In genomic region chr5:44952376-44952775, GRCh38 we compare ENCODE assay signal across 8 cellular contexts.
DNase-seq lines count a peak whose midpoint lies in the region; ATAC-seq and TF ChIP-seq lines count a peak whose summit lies in the region.

No MANE protein-coding gene starts in this region.

- no peak overlapping the region for H2AFZ ChIP-seq in mesenchymal stem cell (ENCODE audit: low read depth, low read length)

- H3K23ac ChIP-seq in mesenchymal stem cell (ENCODE audit: low read length in 2 of 2), result no peak overlapping the region

- TF ChIP-seq CTCF in body of pancreas (IDR thresholded peaks at IDR 0.05), result peak; percentile 39 to 68 (median 51)

- no peak for TF ChIP-seq POLR2A in body of pancreas (IDR thresholded peaks at IDR 0.05)

- peak; percentile 29 for DNase-seq in CD1c-positive myeloid dendritic cell (ENCODE audit: extremely low spot score)
- peak; percentile 49 for DNase-seq in NCI-H2107 treated with DMSO at 0.1 percent for 48 hours (lab: John Stamatoyannopoulos, UW; ENCODE audit: unreplicated experiment)
- peak in 2 of 4 donors; percentile 14 to 36 for DNase-seq in body of pancreas
- peak; percentile 62 for DNase-seq in mesenchymal stem cell
- DNase-seq in NK-92 treated with Interleukin-12 subunit alpha and Interleukin-12 subunit beta, amount 100 ng/mL, for 24 hours (lab: John Stamatoyannopoulos, UW), result no peak

- H3K27ac ChIP-seq in body of pancreas (no peak overlapping the region), mesenchymal stem cell (ENCODE audit: low read length, poor library complexity, severe bottlenecking) (no peak overlapping the region)

- H3K4ac ChIP-seq in mesenchymal stem cell (ENCODE audit: low read depth in 1 of 2, low read length in 2 of 2), result no peak overlapping the region

- intact Hi-C loops in body of pancreas (cut with DNase I), result no loop called here

- no peak overlapping the region for H4K91ac ChIP-seq in mesenchymal stem cell (ENCODE audit: low read length)

- H3K14ac ChIP-seq in mesenchymal stem cell (ENCODE audit: low read length in 2 of 2), result no peak overlapping the region

- H2BK12ac ChIP-seq in mesenchymal stem cell (ENCODE audit: low read length in 2 of 2), result no peak overlapping the region

- H3K9ac ChIP-seq in mesenchymal stem cell (ENCODE audit: low read length), result no peak overlapping the region

- H3K4me3 ChIP-seq in body of pancreas (no peak overlapping the region), mesenchymal stem cell (ENCODE audit: insufficient read depth in 1 of 2, low read depth in 1 of 2, low read length in 2 of 2) (no peak overlapping the region)

- no peak overlapping the region for H2BK120ac ChIP-seq in mesenchymal stem cell (ENCODE audit: low read depth, low read length)

- no peak overlapping the region for H4K8ac ChIP-seq in mesenchymal stem cell (ENCODE audit: low read length)

- H3K79me1 ChIP-seq in mesenchymal stem cell (replicated peaks; ENCODE audit: low read length, poor library complexity, severe bottlenecking), result no peaks in the 10 kb centered on the region

- H3K27me3 ChIP-seq in body of pancreas (no peaks in the 10 kb centered on the region), mesenchymal stem cell (ENCODE audit: control insufficient read depth in 1 of 2, insufficient read depth in 1 of 2, low read length in 2 of 2) (no peaks in the 10 kb centered on the region)

- H3K36me3 ChIP-seq in body of pancreas (replicated peaks in 1 of 2; ENCODE audit: insufficient read depth in 1 of 2, low read depth in 2 of 2) (no peaks in the 10 kb centered on the region), mesenchymal stem cell (ENCODE audit: control insufficient read depth in 1 of 2, insufficient read depth in 2 of 2, low read depth in 1 of 2, low read length in 2 of 2) (no peaks in the 10 kb centered on the region)

- H2AK5ac ChIP-seq in mesenchymal stem cell (ENCODE audit: low read length, severe bottlenecking), result no peak overlapping the region

- no peak overlapping the region for H2BK15ac ChIP-seq in mesenchymal stem cell (ENCODE audit: low read depth, poor library complexity, severe bottlenecking)

- no peaks in the 10 kb centered on the region for H3K4me1 ChIP-seq in body of pancreas
- H3K4me1 ChIP-seq in mesenchymal stem cell (ENCODE audit: control insufficient read depth, insufficient read depth, low read depth, low read length), result no peaks in the 10 kb centered on the region

- ATAC-seq in GM18861 (IDR thresholded peaks at IDR 0.05; ENCODE audit: unreplicated experiment), result peak; percentile 87
- ATAC-seq in HG03025 (IDR thresholded peaks at IDR 0.05; ENCODE audit: low FRiP score, unreplicated experiment), result peak; percentile 59
- ATAC-seq in body of pancreas, result peak; percentile 67
- ATAC-seq in GM19328 (IDR thresholded peaks at IDR 0.05; ENCODE audit: unreplicated experiment), result no peak

- H2BK5ac ChIP-seq in mesenchymal stem cell (ENCODE audit: low read depth, low read length, poor library complexity, severe bottlenecking), result no peak overlapping the region

- WGBS in body of pancreas, 2 donors, result 6% methylated on average over 1 of the region's 1 CpG
- 25% methylated on average over 1 of the region's 1 CpG for WGBS in mesenchymal stem cell

- H3K9me3 ChIP-seq in body of pancreas (no peaks in the 10 kb centered on the region), mesenchymal stem cell (ENCODE audit: control insufficient read depth, low read length) (no peaks in the 10 kb centered on the region)

- H3K18ac ChIP-seq in mesenchymal stem cell (ENCODE audit: low read depth in 1 of 2, low read length in 2 of 2), result no peak overlapping the region

- H3K4me2 ChIP-seq in mesenchymal stem cell (ENCODE audit: low read length, poor library complexity, severe bottlenecking), result no peak overlapping the region
